Comparison of ENCODE assay signal across 8 cellular contexts in the genomic region with DNA sequence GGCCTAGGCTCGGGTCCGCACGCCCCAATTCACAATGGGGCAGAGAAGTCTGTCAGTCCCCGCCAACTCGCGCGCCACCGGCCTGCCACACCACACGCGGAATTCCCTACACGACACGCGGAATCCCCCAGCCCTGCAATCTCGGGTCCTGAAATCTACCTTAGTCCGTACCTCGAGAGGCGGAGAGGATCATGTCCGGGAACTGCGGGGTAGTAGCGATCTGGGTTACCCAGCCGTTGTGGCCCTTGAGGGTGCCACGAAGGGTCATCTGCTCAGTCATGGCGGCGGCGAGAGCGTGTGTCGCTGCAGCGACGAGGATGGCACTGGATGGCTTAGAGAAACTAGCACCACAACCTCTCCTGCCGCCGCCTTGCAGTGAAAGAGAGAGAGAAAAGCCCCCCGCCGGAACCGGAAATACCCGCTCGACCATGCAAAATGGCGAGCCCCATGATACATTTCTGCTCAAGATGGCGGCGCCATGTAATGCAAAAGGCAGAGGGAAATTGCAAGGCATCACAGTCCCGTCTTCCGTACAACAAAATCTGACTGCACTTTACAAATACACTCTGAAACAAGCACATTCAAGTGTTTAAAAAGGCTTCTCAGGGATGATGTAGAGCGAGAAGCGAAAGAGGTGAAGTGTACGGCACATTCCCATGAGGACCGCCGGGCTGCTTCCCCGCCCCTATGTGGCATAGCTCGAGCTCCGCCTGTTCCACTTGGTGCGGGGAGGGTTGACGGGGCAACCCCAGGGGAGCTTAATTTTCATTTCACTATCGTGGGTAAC. TPM values are rescaled to one million over a fixed set of nuclear protein-coding genes. Genes with fewer than 3 reads are reported as not detected.
DNase-seq lines count a peak whose midpoint lies in the region; ATAC-seq and TF ChIP-seq lines count a peak whose summit lies in the region.

A gene (minus strand): TSS at position 386 of the 787 bp plus-strand sequence. CDS start 106 bp downstream, at position 280.

- TF ChIP-seq POLR2A in heart left ventricle (IDR thresholded peaks at IDR 0.05) = peak in 1 of 2 donors; percentile 63

- peaks cover 73% of the 10 kb centered on the region for H3F3A ChIP-seq in PC-9 (ENCODE audit: insufficient read depth, low read depth)

- POLR2A ChIA-PET in PC-9 (lab: Charles Lee; ENCODE audit: unreplicated experiment) = interaction anchor here (0.6 to 1.1 kb wide), 5 partner anchors 18 to 54 kb away, joined by 4 to 18 read pairs (median 6); a partner anchor contains a TSS

- peaks cover 44% of the 10 kb centered on the region for H3K4me1 Mint-ChIP-seq in activated naive CD8-positive, alpha-beta T cell treated with anti-CD3 and anti-CD28 coated beads for 36 hours

- peak within 1 kb of the TSS; percentile 100 for H3K4me2 ChIP-seq in PC-9

- peak; percentile 89 for DNase-seq in GM10266 (ENCODE audit: extremely low spot score)
- DNase-seq in PC-9 = peak in 1 of 2 experiments; percentile 89
- peak; percentile 85 for DNase-seq in activated naive CD8-positive, alpha-beta T cell treated with anti-CD3 and anti-CD28 coated beads for 36 hours
- DNase-seq in heart left ventricle = peak; percentile 90 to 93 (median 92)
- DNase-seq in putamen (ENCODE audit: low spot score) = peak; percentile 93
- peak; percentile 92 to 96 for DNase-seq in aorta
- DNase-seq in NCI-H2081 treated with DMSO at 0.1 percent for 48 hours (lab: John Stamatoyannopoulos, UW) = no peak

- TF ChIP-seq CTCF in GM10266 (IDR thresholded peaks at IDR 0.05; ENCODE audit: control insufficient read depth, insufficient read depth, low read depth, missing control alignments) (no peak), PC-9 (conservative IDR thresholded peaks at IDR 0.05) (no peak), heart left ventricle (IDR thresholded peaks at IDR 0.05) (no peak)

- H3K27me3 ChIP-seq in PC-9 (ENCODE audit: insufficient read depth, low read depth) = no peaks in the 10 kb centered on the region
- H3K27me3 ChIP-seq in heart left ventricle = no peaks in the 10 kb centered on the region
- H3K27me3 ChIP-seq in aorta (ENCODE audit: control insufficient read depth in 1 of 2, insufficient read depth in 2 of 2, low read length in 1 of 2) = no peaks in the 10 kb centered on the region

- TSS peak; percentile 49 for BruUV-seq in PC-9 (replicated peaks; lab: Mats Ljungman, UMichigan)

- H3K4me1 ChIP-seq in PC-9 (replicated peaks; ENCODE audit: insufficient read depth) (peaks cover 29% of the 10 kb centered on the region), heart left ventricle (peaks cover 3 to 74% (median 47%) of the 10 kb centered on the region in 12 donors), aorta (ENCODE audit: control insufficient read depth in 1 of 2, insufficient read depth in 2 of 2, low read length in 2 of 2) (no peaks in the 10 kb centered on the region)

- H4K20me1 ChIP-seq in PC-9 (ENCODE audit: insufficient read depth) = peaks cover 56% of the 10 kb centered on the region

- H3K27me3 Mint-ChIP-seq in activated naive CD8-positive, alpha-beta T cell treated with anti-CD3 and anti-CD28 coated beads for 36 hours = peaks cover 10% of the 10 kb centered on the region

- peak within 1 kb of the TSS; percentile 80 for H2AFZ ChIP-seq in PC-9

- H3K4me3 ChIP-seq in PC-9 (peak within 1 kb of the TSS; percentile 95), heart left ventricle (peak within 1 kb of the TSS; percentile 68 to 90 (median 80)), aorta (ENCODE audit: low read length in 2 of 2) (peak within 1 kb of the TSS; percentile 57 to 76)

- CTCF ChIA-PET in PC-9 (lab: Charles Lee) = interaction anchor here (0.9 to 1.2 kb wide), 2 partner anchors 18 to 59 kb away, joined by 3 read pairs; no protein-coding TSS in a partner anchor

- WGBS in heart left ventricle, 4 donors = 0% methylated on average over 32 to 52 of the region's 52 CpGs
- 1% methylated on average over 52 of the region's 52 CpGs for WGBS in aorta, 2 donors

- peak within 1 kb of the TSS; percentile 99 for H3K27ac Mint-ChIP-seq in activated naive CD8-positive, alpha-beta T cell treated with anti-CD3 and anti-CD28 coated beads for 36 hours

- H3K36me3 ChIP-seq in PC-9 (ENCODE audit: low read depth) = peaks cover 45% of the 10 kb centered on the region
- peaks cover 2 to 40% (median 35%) of the 10 kb centered on the region in 9 donors for H3K36me3 ChIP-seq in heart left ventricle
- H3K36me3 ChIP-seq in aorta (ENCODE audit: control insufficient read depth in 1 of 2, insufficient read depth in 2 of 2, low read length in 1 of 2) = peaks cover 0 to 11% of the 10 kb centered on the region in 2 donors

- H3K4me3 Mint-ChIP-seq in activated naive CD8-positive, alpha-beta T cell treated with anti-CD3 and anti-CD28 coated beads for 36 hours = peak within 1 kb of the TSS; percentile 99

- H3K9me3 Mint-ChIP-seq in activated naive CD8-positive, alpha-beta T cell treated with anti-CD3 and anti-CD28 coated beads for 36 hours = no peaks in the 10 kb centered on the region

- peaks cover 90% of the 10 kb centered on the region for H3K79me2 ChIP-seq in PC-9 (ENCODE audit: low read depth)

- H3K36me3 Mint-ChIP-seq in activated naive CD8-positive, alpha-beta T cell treated with anti-CD3 and anti-CD28 coated beads for 36 hours = peaks cover 66% of the 10 kb centered on the region

- ATAC-seq in HG02610 (IDR thresholded peaks at IDR 0.05; ENCODE audit: unreplicated experiment) = peak; percentile 73
- ATAC-seq in heart left ventricle = peak; percentile 67 to 75 (median 70)
- ATAC-seq in aorta (ENCODE audit: low FRiP score) = peak; percentile 86

- H3K27ac ChIP-seq in PC-9 (peak within 1 kb of the TSS; percentile 97), heart left ventricle (peak within 1 kb of the TSS; percentile 83 to 99 (median 95)), aorta (ENCODE audit: low read depth in 1 of 2, low read length in 2 of 2) (peak within 1 kb of the TSS; percentile 7 to 78)

- H3K9me3 ChIP-seq in PC-9 (ENCODE audit: insufficient read depth, low read depth) (no peaks in the 10 kb centered on the region), heart left ventricle (no peaks in the 10 kb centered on the region), aorta (ENCODE audit: control insufficient read depth, low read length) (no peaks in the 10 kb centered on the region)

- intact Hi-C loops in PC-9 (cut with micrococcal nuclease; ENCODE audit: unreplicated experiment) = loop anchor here (1.0 to 5.0 kb wide), 4 partner anchors 20 to 433 kb away; a partner anchor contains a TSS
- intact Hi-C loops in heart left ventricle (cut with DNase I) = loop anchor here in 8 of 10 donors (1.0 to 10.0 kb wide), 6 partner anchors 19 to 439 kb away; a partner anchor contains a TSS
- intact Hi-C loops in aorta (cut with DNase I) = loop anchor here (1.0 to 10.0 kb wide), 2 partner anchors 20 to 439 kb away; a partner anchor contains a TSS

- H3K9me2 ChIP-seq in PC-9 (ENCODE audit: insufficient read depth) = no peaks in the 10 kb centered on the region

RNA-seq across cellular contexts. Expression of the gene that starts here (rescaled TPM):
- total RNA-seq in PC-9 (2021) (2,373 and 2,766 TPM in 2 replicates), heart left ventricle (1,000 to 10,000 TPM in 2 of 9 donors, 100 to 1,000 TPM in 7; 560 to 1,237 (median 771) TPM), aorta (1,000 to 10,000 TPM in 1 of 2 donors, 100 to 1,000 TPM in 1; 922 to 1,191 TPM)
- total RNA-seq in activated naive CD8-positive, alpha-beta T cell treated with anti-CD3 and anti-CD28 coated beads for 36 hours = 1,000 to 10,000 TPM; 2,517 to 2,594 TPM
- polyA plus RNA-seq in heart left ventricle (1,000 to 10,000 TPM in 1 of 2 donors, 100 to 1,000 TPM in 1; 876 to 2,287 TPM), aorta (1,000 to 10,000 TPM; 1,838 to 2,024 TPM)

Comparison
In these comparisons a context has a peak if more than half of its experiments do, and no peak if none do; other contexts are left out.
1. H3K27ac ChIP-seq: peak in every context shown above with its lines; median percentile 97 in PC-9; 95 in heart left ventricle; 42 in aorta.